ENCODE assay signal across 8 cellular contexts in genomic region chr13:21478881-21479808, GRCh38. TPM values are rescaled to one million over a fixed set of nuclear protein-coding genes. Genes with fewer than 3 reads are reported as not detected.
DNase-seq lines count a peak whose midpoint lies in the region; ATAC-seq and TF ChIP-seq lines count a peak whose summit lies in the region.

No MANE protein-coding gene starts in this region.

- no peaks in the 10 kb centered on the region for H3K27me3 Mint-ChIP-seq in T-cell
- H3K27me3 Mint-ChIP-seq in chondrocyte (ENCODE audit: low read depth) = no peaks in the 10 kb centered on the region
- no peaks in the 10 kb centered on the region for H3K27me3 Mint-ChIP-seq in stimulated activated memory B cell treated with anti-CD40 and anti-IgM and Interleukin-4, amounts not matched to agents 10 μg/mL and 1 μg/mL and 100 μg/mL, for 72 hours

- H3K4me1 Mint-ChIP-seq in T-cell (peaks cover 14 to 16% (median 15%) of the 10 kb centered on the region in 3 donors), chondrocyte (ENCODE audit: low read depth) (peaks cover 15% of the 10 kb centered on the region)
- peaks cover 18% of the 10 kb centered on the region for H3K4me1 Mint-ChIP-seq in stimulated activated memory B cell treated with anti-CD40 and anti-IgM and Interleukin-4, amounts not matched to agents 10 μg/mL and 1 μg/mL and 100 μg/mL, for 72 hours

- CTCF ChIA-PET in AG04449 (lab: Yijun Ruan, JAX) (interaction anchor here (0.6 to 8.0 kb wide), 20 partner anchors 10 to 990 kb away, joined by 3 to 187 read pairs (median 3); partner anchors contain the start of genes MRPL57, SKA3 and ZDHHC20), T-cell (lab: Charles Lee) (interaction anchor here (0.5 to 2.2 kb wide), 13 partner anchors 13 to 1948 kb away, joined by 3 to 7 read pairs (median 4); no protein-coding TSS in a partner anchor)

- H3K4me3 ChIP-seq in AG04449 (ENCODE audit: low read depth, low read length) = peak overlapping the region; percentile 41

- peak; percentile 23 for DNase-seq in AG04449 (ENCODE audit: low read depth, low spot score)
- peak; percentile 56 for DNase-seq in NCI-H1436 treated with DMSO at 0.1 percent for 48 hours (lab: John Stamatoyannopoulos, UW)
- DNase-seq in T-cell = peak in 26 of 34 experiments; percentile 5 to 60 (median 38)
- DNase-seq in chondrocyte (ENCODE audit: low spot score) = no peak
- DNase-seq in left kidney (ENCODE audit: low read depth, low spot score) = peak; percentile 90

- ATAC-seq in T-cell (replicated peaks in 1 of 4) (peak; percentile 61 to 75 (median 62)), HG02870 (IDR thresholded peaks at IDR 0.05; ENCODE audit: unreplicated experiment) (no peak)
- ATAC-seq in stimulated activated memory B cell treated with anti-CD40 and anti-IgM and Interleukin-4, amounts not matched to agents 10 μg/mL and 1 μg/mL and 100 μg/mL, for 72 hours = no peak

- no peak overlapping the region for H3K27ac Mint-ChIP-seq in T-cell
- H3K27ac Mint-ChIP-seq in chondrocyte (ENCODE audit: unreplicated experiment) = peak overlapping the region; percentile 69
- no peak overlapping the region for H3K27ac Mint-ChIP-seq in stimulated activated memory B cell treated with anti-CD40 and anti-IgM and Interleukin-4, amounts not matched to agents 10 μg/mL and 1 μg/mL and 100 μg/mL, for 72 hours

- POLR2A ChIA-PET in AG04449 (lab: Yijun Ruan, JAX) (no interaction called here), T-cell (lab: Charles Lee) (no interaction called here)

- no peaks in the 10 kb centered on the region for H3K36me3 Mint-ChIP-seq in T-cell
- no peaks in the 10 kb centered on the region for H3K36me3 Mint-ChIP-seq in chondrocyte (ENCODE audit: low read depth)
- H3K36me3 Mint-ChIP-seq in stimulated activated memory B cell treated with anti-CD40 and anti-IgM and Interleukin-4, amounts not matched to agents 10 μg/mL and 1 μg/mL and 100 μg/mL, for 72 hours = no peaks in the 10 kb centered on the region

- H3K9me3 Mint-ChIP-seq in T-cell (no peaks in the 10 kb centered on the region), chondrocyte (ENCODE audit: low read depth) (peaks cover 1% of the 10 kb centered on the region)
- H3K9me3 Mint-ChIP-seq in stimulated activated memory B cell treated with anti-CD40 and anti-IgM and Interleukin-4, amounts not matched to agents 10 μg/mL and 1 μg/mL and 100 μg/mL, for 72 hours = no peaks in the 10 kb centered on the region

- TF ChIP-seq CTCF in AG04449 (IDR thresholded peaks at IDR 0.05; ENCODE audit: insufficient read depth, low read length, missing control alignments) (peak; percentile 49), GM12872 (IDR thresholded peaks at IDR 0.05; ENCODE audit: insufficient read depth, low read depth, low read length) (peak; percentile 51), chondrocyte (IDR thresholded peaks at IDR 0.05) (peak; percentile 88)

- H3K4me3 Mint-ChIP-seq in T-cell (peak overlapping the region in 2 of 3 donors; percentile 25 to 35), chondrocyte (ENCODE audit: unreplicated experiment) (peak overlapping the region; percentile 42)
- peak overlapping the region; percentile 29 for H3K4me3 Mint-ChIP-seq in stimulated activated memory B cell treated with anti-CD40 and anti-IgM and Interleukin-4, amounts not matched to agents 10 μg/mL and 1 μg/mL and 100 μg/mL, for 72 hours

RNA-seq across cellular contexts. Expression of gene ZDHHC20, which starts 20.0 kb away (rescaled TPM):
- 10 to 100 TPM; 60.1 to 73.8 (median 68.0) TPM for total RNA-seq in T-cell
- 57.0 to 64.0 TPM (median 58.2 TPM) in 3 replicates for total RNA-seq in chondrocyte

Comparison
In these comparisons a context has a peak if more than half of its experiments do, and no peak if none do; other contexts are left out.
1. ATAC-seq: peak in T-cell (4 of 4); none in stimulated activated memory B cell treated with anti-CD40 and anti-IgM and Interleukin-4, amounts not matched to agents 10 μg/mL and 1 μg/mL and 100 μg/mL, for 72 hours (single experiment) and HG02870 (single experiment).
2. Peak in every context shown above with its lines, with median percentiles within 50 percentile points of each other: CTCF ChIP-seq and H3K4me3 Mint-ChIP-seq.